ENCODE assay signal across 17 cellular contexts in genomic region chr3:153180860-153181372, GRCh38.
"Had no signal": no experiment of that assay in that cellular context is flagged by ENCODE, and none has a peak within 500 bp of the region (broad histone marks: within the 10 kb centered on the region; RNA-seq: fewer than 3 reads in every experiment).

No MANE protein-coding gene starts in this region.

- H3K4me1 ChIP-seq: lower lobe of right lung, parathyroid adenoma, tibial artery, vagina had no signal

- H3K79me2 ChIP-seq: parathyroid adenoma had no signal

- H3K4me3 ChIP-seq: lower lobe of right lung, skin epidermis, tibial artery, vagina had no signal

- H3K9me3 Mint-ChIP-seq: activated naive CD4-positive, alpha-beta T cell treated with anti-CD3 and anti-CD28 coated beads, Interleukin-2, amount 50 U/mL, for 24 hours; immature natural killer cell had no signal

- H3K36me3 ChIP-seq: lower lobe of right lung, tibial artery, vagina had no signal

- H3K27ac ChIP-seq: lower lobe of right lung, parathyroid adenoma, skin epidermis, tibial artery, vagina had no signal

- H3K27me3 ChIP-seq: tibial artery, vagina had no signal

- H3K36me3 Mint-ChIP-seq: brain had no signal

- H2AFZ ChIP-seq: parathyroid adenoma had no signal

- H3K27me3 Mint-ChIP-seq: activated naive CD4-positive, alpha-beta T cell treated with anti-CD3 and anti-CD28 coated beads, Interleukin-2, amount 50 U/mL, for 24 hours; naive B cell had no signal

- H3K9me3 ChIP-seq: lower lobe of right lung, tibial artery, vagina had no signal

- H3K27ac Mint-ChIP-seq: activated naive CD4-positive, alpha-beta T cell treated with anti-CD3 and anti-CD28 coated beads, Interleukin-2, amount 50 U/mL, for 24 hours; brain; naive B cell had no signal

- H3K9ac ChIP-seq: parathyroid adenoma had no signal

- ATAC-seq: left cardiac atrium, lower lobe of right lung had no signal

- H3K4me3 Mint-ChIP-seq: activated naive CD4-positive, alpha-beta T cell treated with anti-CD3 and anti-CD28 coated beads, Interleukin-2, amount 50 U/mL, for 24 hours; brain; immature natural killer cell; naive B cell had no signal

- DNase-seq: activated CD4-positive, alpha-beta T cell treated with anti-CD3 and anti-CD28 coated beads, Interleukin-2, amount 50 U/mL, for 1 hour; activated T-cell treated with anti-CD3 and anti-CD28 coated beads, Interleukin-2, amount 50 U/mL, for 1 hour; amniotic stem cell; effector memory CD4-positive, alpha-beta T cell; foreskin fibroblast; glutamatergic neuron; immature natural killer cell; left cardiac atrium; lower lobe of right lung; naive B cell; retina; tibial artery had no signal
